ENCODE assay signal across 14 cellular contexts in the genomic region with DNA sequence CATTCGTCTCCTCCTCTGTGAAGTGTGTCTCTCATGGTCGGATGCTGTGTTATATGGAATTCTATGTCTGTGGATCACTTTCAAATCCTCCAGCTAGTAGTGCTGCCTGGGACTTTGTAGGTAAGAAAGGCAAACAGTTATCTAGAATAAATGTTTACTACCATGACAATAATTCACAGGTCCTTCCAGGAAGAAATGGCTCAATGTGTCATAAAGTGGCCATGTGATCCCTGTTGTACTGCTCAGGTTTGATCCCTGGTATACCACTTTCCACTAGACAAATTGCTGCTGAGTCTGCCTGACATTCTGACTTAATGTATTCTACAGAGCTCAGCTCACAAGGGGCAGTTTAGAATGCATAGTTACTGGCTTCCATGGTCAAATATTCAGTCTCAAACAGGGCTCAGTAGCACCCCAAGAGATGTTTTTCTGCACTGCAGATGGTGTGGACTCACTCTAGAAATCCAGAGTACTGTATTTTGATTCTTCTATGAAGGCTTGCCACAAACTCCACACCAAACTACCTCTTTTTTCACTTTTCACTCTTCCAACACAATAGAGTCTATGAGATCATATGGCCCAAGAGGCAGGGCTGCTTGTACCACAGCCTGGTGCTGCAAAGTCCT. TPM values are rescaled to one million over a fixed set of nuclear protein-coding genes. Genes with fewer than 3 reads are reported as not detected.
DNase-seq lines count a peak whose midpoint lies in the region; ATAC-seq and TF ChIP-seq lines count a peak whose summit lies in the region.
"Had no signal": no experiment of that assay in that cellular context is flagged by ENCODE, and none has a peak within 500 bp of the region (broad histone marks: within the 10 kb centered on the region; RNA-seq: fewer than 3 reads in every experiment).

No MANE protein-coding gene starts in this region.

- 66 to 89% (median 71%) methylated on average over 2 of the region's 2 CpGs for WGBS in stomach, 5 donors

- TF ChIP-seq POLR2A in stomach (IDR thresholded peaks at IDR 0.05): no peak

- POLR2A ChIA-PET in naive thymus-derived CD4-positive, alpha-beta T cell (lab: Charles Lee): interaction anchor here (1.0 kb wide), 1 partner anchor 17 kb away, joined by 3 read pairs; no protein-coding TSS in a partner anchor

- intact Hi-C loops in naive thymus-derived CD4-positive, alpha-beta T cell (cut with micrococcal nuclease): no loop called here
- intact Hi-C loops in stomach (cut with DNase I; ENCODE audit: low total_unique reads) (no loop called here), head of caudate nucleus (cut with DNase I) (no loop called here)

- no peak overlapping the region for H3K4me3 ChIP-seq in naive thymus-derived CD4-positive, alpha-beta T cell (ENCODE audit: low read length)
- no peak overlapping the region for H3K4me3 ChIP-seq in stomach

- peaks cover 0 to 41% (median 5%) of the 10 kb centered on the region in 7 donors for H3K4me1 Mint-ChIP-seq in naive thymus-derived CD4-positive, alpha-beta T cell

- no peak overlapping the region for H3K27ac ChIP-seq in naive thymus-derived CD4-positive, alpha-beta T cell (ENCODE audit: low read depth, low read length)
- no peak overlapping the region for H3K27ac ChIP-seq in stomach

- H3K4me1 ChIP-seq in naive thymus-derived CD4-positive, alpha-beta T cell (ENCODE audit: control insufficient read depth in 2 of 2, insufficient read depth in 2 of 2, low read length in 2 of 2): peaks cover 0 to 8% of the 10 kb centered on the region in 2 donors
- H3K4me1 ChIP-seq in stomach: peaks cover 0 to 15% (median 0%) of the 10 kb centered on the region in 4 donors

- H3K4me3 Mint-ChIP-seq in naive thymus-derived CD4-positive, alpha-beta T cell: no peak overlapping the region

- H3K27me3 ChIP-seq in naive thymus-derived CD4-positive, alpha-beta T cell (ENCODE audit: control insufficient read depth in 2 of 2, insufficient read depth in 2 of 2, low read length in 2 of 2): no peaks in the 10 kb centered on the region
- H3K27me3 ChIP-seq in stomach: no peaks in the 10 kb centered on the region

- in situ Hi-C loops in G401 (cut with HindIII; ENCODE audit: low sequenced_read_pairs): no loop called here

- DNase-seq in NAMALWA (ENCODE audit: low spot score) (peak; percentile 48), G401 (ENCODE audit: low spot score) (no peak), stomach (no peak), head of caudate nucleus (no peak)
- no peak for DNase-seq in naive thymus-derived CD4-positive, alpha-beta T cell
- DNase-seq: activated CD4-positive, CD25-positive, alpha-beta regulatory T cell; activated effector memory CD4-positive, alpha-beta T cell treated with Interleukin-2 at 50 U/mL for 16 hours; cerebellar nuclear complex; DMS153; KBM-7; NCI-H446 had no signal

- peaks cover 0 to 6% (median 0%) of the 10 kb centered on the region in 11 donors for H3K9me3 Mint-ChIP-seq in naive thymus-derived CD4-positive, alpha-beta T cell

- no peaks in the 10 kb centered on the region for H3K9me3 ChIP-seq in naive thymus-derived CD4-positive, alpha-beta T cell (ENCODE audit: control insufficient read depth in 2 of 3, low read length in 3 of 3)
- no peaks in the 10 kb centered on the region for H3K9me3 ChIP-seq in stomach

- peaks cover 0 to 20% (median 0%) of the 10 kb centered on the region in 5 donors for H3K36me3 Mint-ChIP-seq in naive thymus-derived CD4-positive, alpha-beta T cell

- H3K36me3 ChIP-seq in naive thymus-derived CD4-positive, alpha-beta T cell (ENCODE audit: control insufficient read depth in 2 of 3, insufficient read depth in 3 of 3, low read length in 3 of 3): no peaks in the 10 kb centered on the region
- no peaks in the 10 kb centered on the region for H3K36me3 ChIP-seq in stomach

- TF ChIP-seq CTCF in stomach (IDR thresholded peaks at IDR 0.05): no peak

- H3K27me3 Mint-ChIP-seq in naive thymus-derived CD4-positive, alpha-beta T cell: peaks cover 0 to 36% (median 9%) of the 10 kb centered on the region in 5 donors

- ATAC-seq in GM18499 (IDR thresholded peaks at IDR 0.05; ENCODE audit: insufficient read depth, unreplicated experiment): peak; percentile 60
- peak; percentile 81 for ATAC-seq in GM21619 (IDR thresholded peaks at IDR 0.05; ENCODE audit: unreplicated experiment)
- ATAC-seq in naive thymus-derived CD4-positive, alpha-beta T cell: peak; percentile 38

- peak overlapping the region in 2 of 9 donors; percentile 44 to 69 for H3K27ac Mint-ChIP-seq in naive thymus-derived CD4-positive, alpha-beta T cell

- CTCF ChIA-PET in naive thymus-derived CD4-positive, alpha-beta T cell (lab: Charles Lee): interaction anchor here (0.6 to 1.8 kb wide), 2 partner anchors 10 to 556 kb away, joined by 3 to 10 read pairs; no protein-coding TSS in a partner anchor

- TF ChIP-seq EP300 in stomach (IDR thresholded peaks at IDR 0.05): no peak

RNA-seq across cellular contexts. Expression of a gene that starts 21.8 kb away (rescaled TPM):
- total RNA-seq in naive thymus-derived CD4-positive, alpha-beta T cell: 1 to 10 TPM in 1 of 5 experiments, under 1 TPM in 2, not detected in 2; 0.48 to 2.2 (median 0.78) TPM
- not detected for polyA plus RNA-seq in naive thymus-derived CD4-positive, alpha-beta T cell
- total RNA-seq in G401 (2014; rRNA removed; shearing (Covaris generic)): not detected in 2 replicates
- total RNA-seq in stomach: under 1 TPM in 2 of 5 donors, not detected in 3; 0.18 to 0.45 TPM
- under 1 TPM in 1 of 3 donors, not detected in 2; 0.46 TPM for polyA plus RNA-seq in stomach
- total RNA-seq: fibroblast of villous mesenchyme had no signal

RNA-seq across cellular contexts. Expression of a gene that starts 35.7 kb away (rescaled TPM):
- total RNA-seq in naive thymus-derived CD4-positive, alpha-beta T cell: 10 to 100 TPM in 3 of 5 experiments, 1 to 10 TPM in 2; 7.7 to 22.8 (median 10.1) TPM
- polyA plus RNA-seq in naive thymus-derived CD4-positive, alpha-beta T cell: 1 to 10 TPM; 4.2 to 6.7 TPM
- total RNA-seq in G401 (2014; rRNA removed; shearing (Covaris generic)): 3.3 and 10.2 TPM in 2 replicates
- total RNA-seq in stomach: 100 to 1,000 TPM in 1 of 5 donors, 10 to 100 TPM in 1, 1 to 10 TPM in 3; 1.2 to 240 (median 7.7) TPM
- 1 to 10 TPM; 1.1 to 3.5 (median 1.5) TPM for polyA plus RNA-seq in stomach
